ENCODE assay signal across 2 cellular contexts in genomic region chr12:52976574-52977071, GRCh38.
TF ChIP-seq lines count a peak whose summit lies in the region.

No MANE protein-coding gene starts in this region.

TF ChIP-seq in H1, 55 proteins besides CTCF, POLR2A, EP300 and RAD21:
- TF ChIP-seq TCF12 (IDR thresholded peaks at IDR 0.05; ENCODE audit: low read depth, low read length), result no peak

TF ChIP-seq in WTC11, 78 proteins besides CTCF, POLR2A, EP300 and RAD21:
- no peak for TF ChIP-seq ZMAT4 (CRISPR knock-in tag; IDR thresholded peaks at IDR 0.05)
- no peak for TF ChIP-seq SMAD3 (CRISPR knock-in tag; IDR thresholded peaks at IDR 0.05; ENCODE audit: borderline replicate concordance)
- TF ChIP-seq, protein P1, sequence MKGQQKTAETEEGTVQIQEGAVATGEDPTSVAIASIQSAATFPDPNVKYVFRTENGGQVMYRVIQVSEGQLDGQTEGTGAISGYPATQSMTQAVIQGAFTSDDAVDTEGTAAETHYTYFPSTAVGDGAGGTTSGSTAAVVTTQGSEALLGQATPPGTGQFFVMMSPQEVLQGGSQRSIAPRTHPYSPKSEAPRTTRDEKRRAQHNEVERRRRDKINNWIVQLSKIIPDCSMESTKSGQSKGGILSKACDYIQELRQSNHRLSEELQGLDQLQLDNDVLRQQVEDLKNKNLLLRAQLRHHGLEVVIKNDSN (CRISPR knock-in tag; IDR thresholded peaks at IDR 0.05), result no peak
- TF ChIP-seq MYBL2 (CRISPR knock-in tag; IDR thresholded peaks at IDR 0.05), result no peak
- no peak for TF ChIP-seq FOXJ3 (CRISPR knock-in tag; IDR thresholded peaks at IDR 0.05; ENCODE audit: borderline replicate concordance)
- TF ChIP-seq JUN (CRISPR knock-in tag; IDR thresholded peaks at IDR 0.05), result no peak
